13 cellular contexts compared by ENCODE assay signal in the genomic region with DNA sequence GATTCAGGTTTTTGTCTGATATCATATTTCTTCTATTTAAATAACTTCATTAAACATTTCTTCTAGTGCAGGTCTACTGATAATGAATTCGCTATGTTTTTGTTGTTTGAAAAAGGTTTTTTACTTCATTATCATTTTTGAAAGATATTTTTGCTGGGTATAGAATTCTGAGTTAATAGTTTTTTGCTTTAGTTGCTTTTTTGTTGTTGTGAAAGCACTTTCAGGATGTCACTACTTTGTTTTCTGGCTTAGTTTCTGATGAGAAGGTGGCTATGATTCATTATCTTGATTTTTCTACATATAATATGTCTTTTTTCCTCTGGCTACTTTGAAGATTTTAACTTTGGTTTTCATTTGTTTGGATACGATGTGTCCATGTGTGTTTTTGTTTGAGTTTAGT. TPM values are rescaled to one million over a fixed set of nuclear protein-coding genes. Genes with fewer than 3 reads are reported as not detected.
DNase-seq lines count a peak whose midpoint lies in the region; ATAC-seq and TF ChIP-seq lines count a peak whose summit lies in the region.
"Had no signal": no experiment of that assay in that cellular context is flagged by ENCODE, and none has a peak within 500 bp of the region (broad histone marks: within the 10 kb centered on the region; RNA-seq: fewer than 3 reads in every experiment).

No MANE protein-coding gene starts in this region.

- POLR2A ChIA-PET in activated B cell treated with CpG ODN at 0.5 μM for 24 hours (lab: Charles Lee) = no interaction called here

- TF ChIP-seq CTCF in activated B cell treated with CpG ODN at 0.5 μM for 24 hours (IDR thresholded peaks at IDR 0.05) (no peak), brain (conservative IDR thresholded peaks at IDR 0.05) (no peak)

- peaks cover 39% of the 10 kb centered on the region for H3K4me1 Mint-ChIP-seq in stimulated activated naive CD8-positive, alpha-beta T cell treated with anti-CD3 and anti-CD28 coated beads, Interleukin-15, Interleukin-2, amounts not matched to agents 100 ng/mL and 50 ng/mL, for 24 hours (ENCODE audit: low read depth)
- peaks cover 43% of the 10 kb centered on the region for H3K4me1 Mint-ChIP-seq in stimulated activated naive CD8-positive, alpha-beta T cell treated with anti-CD3 and anti-CD28 coated beads, Interleukin-15, amount 100 ng/mL, for 72 hours
- H3K4me1 Mint-ChIP-seq in activated B cell treated with CpG ODN at 0.5 μM for 24 hours = peaks cover 31% of the 10 kb centered on the region
- peaks cover 45% of the 10 kb centered on the region for H3K4me1 Mint-ChIP-seq in brain

- H3K27me3 Mint-ChIP-seq in stimulated activated naive CD8-positive, alpha-beta T cell treated with anti-CD3 and anti-CD28 coated beads, Interleukin-15, Interleukin-2, amounts not matched to agents 100 ng/mL and 50 ng/mL, for 24 hours = no peaks in the 10 kb centered on the region
- no peaks in the 10 kb centered on the region for H3K27me3 Mint-ChIP-seq in stimulated activated naive CD8-positive, alpha-beta T cell treated with anti-CD3 and anti-CD28 coated beads, Interleukin-15, amount 100 ng/mL, for 72 hours
- H3K27me3 Mint-ChIP-seq in activated B cell treated with CpG ODN at 0.5 μM for 24 hours = no peaks in the 10 kb centered on the region
- peaks cover 13% of the 10 kb centered on the region for H3K27me3 Mint-ChIP-seq in brain

- H3K4me3 Mint-ChIP-seq in stimulated activated naive CD8-positive, alpha-beta T cell treated with anti-CD3 and anti-CD28 coated beads, Interleukin-15, Interleukin-2, amounts not matched to agents 100 ng/mL and 50 ng/mL, for 24 hours = peak overlapping the region; percentile 10
- peak overlapping the region in 1 of 2 donors; percentile 35 for H3K4me3 Mint-ChIP-seq in stimulated activated naive CD8-positive, alpha-beta T cell treated with anti-CD3 and anti-CD28 coated beads, Interleukin-15, amount 100 ng/mL, for 72 hours
- peak overlapping the region; percentile 70 for H3K4me3 Mint-ChIP-seq in activated B cell treated with CpG ODN at 0.5 μM for 24 hours
- H3K4me3 Mint-ChIP-seq in brain = peak overlapping the region in 4 of 5 experiments; percentile 20 to 79 (median 52)

- CTCF ChIA-PET in activated B cell treated with CpG ODN at 0.5 μM for 24 hours (lab: Charles Lee) = no interaction called here

- peak overlapping the region; percentile 86 for H3K27ac Mint-ChIP-seq in stimulated activated naive CD8-positive, alpha-beta T cell treated with anti-CD3 and anti-CD28 coated beads, Interleukin-15, Interleukin-2, amounts not matched to agents 100 ng/mL and 50 ng/mL, for 24 hours
- H3K27ac Mint-ChIP-seq in stimulated activated naive CD8-positive, alpha-beta T cell treated with anti-CD3 and anti-CD28 coated beads, Interleukin-15, amount 100 ng/mL, for 72 hours = no peak overlapping the region
- H3K27ac Mint-ChIP-seq in activated B cell treated with CpG ODN at 0.5 μM for 24 hours = peak overlapping the region; percentile 80
- H3K27ac Mint-ChIP-seq in brain = no peak overlapping the region

- no peak for ATAC-seq in stimulated activated naive CD8-positive, alpha-beta T cell treated with anti-CD3 and anti-CD28 coated beads, Interleukin-15, amount 100 ng/mL, for 72 hours
- ATAC-seq in activated B cell treated with CpG ODN at 0.5 μM for 24 hours (ENCODE audit: low read depth) (no peak), HG03520 (IDR thresholded peaks at IDR 0.05; ENCODE audit: unreplicated experiment) (no peak)

- intact Hi-C loops in activated B cell treated with CpG ODN at 0.5 μM for 24 hours (cut with micrococcal nuclease) = loop anchor here (1.0 to 2.0 kb wide), 2 partner anchors 67 to 415 kb away; a partner anchor contains a TSS

- H3K36me3 Mint-ChIP-seq in stimulated activated naive CD8-positive, alpha-beta T cell treated with anti-CD3 and anti-CD28 coated beads, Interleukin-15, Interleukin-2, amounts not matched to agents 100 ng/mL and 50 ng/mL, for 24 hours (ENCODE audit: low read depth) = peaks cover 57% of the 10 kb centered on the region
- H3K36me3 Mint-ChIP-seq in activated B cell treated with CpG ODN at 0.5 μM for 24 hours (ENCODE audit: low read depth) (peaks cover 49% of the 10 kb centered on the region), brain (peaks cover 80% of the 10 kb centered on the region)

- H3K9me3 Mint-ChIP-seq in stimulated activated naive CD8-positive, alpha-beta T cell treated with anti-CD3 and anti-CD28 coated beads, Interleukin-15, Interleukin-2, amounts not matched to agents 100 ng/mL and 50 ng/mL, for 24 hours = peaks cover 20% of the 10 kb centered on the region
- H3K9me3 Mint-ChIP-seq in stimulated activated naive CD8-positive, alpha-beta T cell treated with anti-CD3 and anti-CD28 coated beads, Interleukin-15, amount 100 ng/mL, for 72 hours = peaks cover 24 to 34% of the 10 kb centered on the region in 2 donors
- H3K9me3 Mint-ChIP-seq in activated B cell treated with CpG ODN at 0.5 μM for 24 hours (peaks cover 21% of the 10 kb centered on the region), brain (peaks cover 47 to 75% (median 60%) of the 10 kb centered on the region in 5 experiments)

- DNase-seq in stimulated activated naive CD8-positive, alpha-beta T cell treated with anti-CD3 and anti-CD28 coated beads, Interleukin-15, amount 100 ng/mL, for 72 hours = no peak
- DNase-seq in activated B cell treated with CpG ODN at 0.5 μM for 24 hours = no peak
- no peak for DNase-seq in UCSD-AML1 (lab: John Stamatoyannopoulos, UW; ENCODE audit: unreplicated experiment)
- DNase-seq in NCI-H146 treated with DMSO at 0.1 percent for 48 hours (lab: John Stamatoyannopoulos, UW; ENCODE audit: unreplicated experiment) = no peak
- DNase-seq: Caco-2, NCI-H1105, NCI-H1694, NCI-H2081 treated with DMSO at 0.1 percent for 48 hours, NCI-H446 treated with DMSO at 0.1 percent for 48 hours, SHP77 had no signal

RNA-seq across cellular contexts. Expression of a gene that starts 3.5 kb away (rescaled TPM):
- 15.4 and 18.5 TPM in 2 replicates for total RNA-seq in activated B cell treated with CpG ODN at 0.5 μM for 24 hours
- polyA plus RNA-seq in brain (ENCODE audit: insufficient read depth, low read depth, low replicate concordance) = 17.3 TPM

RNA-seq across cellular contexts. Expression of a gene that starts 35.2 kb away (rescaled TPM):
- not detected in 2 replicates for total RNA-seq in activated B cell treated with CpG ODN at 0.5 μM for 24 hours
- polyA plus RNA-seq in brain (ENCODE audit: insufficient read depth, low read depth, low replicate concordance) = 9.0 TPM

RNA-seq across cellular contexts. Expression of a gene that starts 55.2 kb away (rescaled TPM):
- total RNA-seq in activated B cell treated with CpG ODN at 0.5 μM for 24 hours = not detected in 2 replicates
- not detected for polyA plus RNA-seq in brain (ENCODE audit: insufficient read depth, low read depth, low replicate concordance)
- total RNA-seq: Caco-2 had no signal

Comparison
In these comparisons a context has a peak if more than half of its experiments do, and no peak if none do; other contexts are left out.
1. H3K27ac Mint-ChIP-seq: peak in stimulated activated naive CD8-positive, alpha-beta T cell treated with anti-CD3 and anti-CD28 coated beads, Interleukin-15, Interleukin-2, amounts not matched to agents 100 ng/mL and 50 ng/mL, for 24 hours (single experiment) and activated B cell treated with CpG ODN at 0.5 μM for 24 hours (single experiment); none in stimulated activated naive CD8-positive, alpha-beta T cell treated with anti-CD3 and anti-CD28 coated beads, Interleukin-15, amount 100 ng/mL, for 72 hours (0 of 2) and brain (0 of 5).